In the genomic region with DNA sequence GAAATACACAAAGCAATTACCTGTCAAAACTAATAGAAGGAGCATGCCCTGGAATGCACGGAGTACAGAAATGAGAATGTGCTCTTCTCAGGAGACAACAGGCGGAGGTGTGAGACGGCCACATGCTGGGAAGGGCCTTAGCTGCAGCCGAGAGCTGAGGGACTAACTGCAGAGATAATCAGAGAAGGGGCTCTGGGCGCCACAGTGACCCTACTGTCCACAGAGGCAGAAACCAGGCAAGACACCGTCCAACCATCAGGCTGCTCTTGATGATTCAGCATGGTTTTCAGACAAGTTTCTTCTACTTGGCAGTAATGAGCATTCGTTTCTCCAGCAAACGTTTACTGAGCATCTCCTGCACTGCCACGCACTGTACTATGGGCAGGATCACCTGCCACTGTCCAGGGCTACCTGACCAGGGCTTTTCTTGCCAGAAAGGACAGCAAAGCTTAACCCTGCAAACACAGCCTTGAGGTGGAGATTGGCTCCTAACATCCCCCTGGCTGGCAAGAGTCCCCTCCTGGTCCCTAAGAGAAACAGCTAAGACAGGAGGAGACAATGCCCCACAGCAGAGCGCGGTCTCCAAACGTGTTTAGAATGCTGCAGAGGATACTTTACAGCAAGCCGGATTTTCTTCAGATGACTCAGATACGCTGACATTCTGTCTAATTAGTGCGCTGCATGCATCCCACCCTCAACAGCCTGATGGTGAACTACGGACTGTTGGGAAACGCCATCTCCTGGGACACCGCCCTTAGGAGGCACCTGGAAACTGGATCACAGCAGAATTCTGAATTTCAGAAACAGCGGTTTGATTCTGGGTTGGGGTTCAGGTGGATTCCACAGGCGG, we compare ENCODE assay signal across 17 cellular contexts. TPM values are rescaled to one million over a fixed set of nuclear protein-coding genes. Genes with fewer than 3 reads are reported as not detected.
DNase-seq lines count a peak whose midpoint lies in the region; ATAC-seq and TF ChIP-seq lines count a peak whose summit lies in the region.
"Had no signal": no experiment of that assay in that cellular context is flagged by ENCODE, and none has a peak within 500 bp of the region (broad histone marks: within the 10 kb centered on the region; RNA-seq: fewer than 3 reads in every experiment).

No MANE protein-coding gene starts in this region.

- no peak overlapping the region for H2BK15ac ChIP-seq in mesendoderm (replicated peaks; ENCODE audit: low read depth)

- H3K36me3 ChIP-seq in right atrium auricular region: no peaks in the 10 kb centered on the region
- H3K36me3 ChIP-seq in mesendoderm (ENCODE audit: control insufficient read depth, insufficient read depth, low read length): no peaks in the 10 kb centered on the region
- H3K36me3 ChIP-seq: BLaER1 treated with 17β-estradiol and CSF1 and Interleukin-3, amounts not matched to agents 10 nM and 100 nM had no signal

- peak overlapping the region; percentile 33 for H3K18ac ChIP-seq in mesendoderm (ENCODE audit: low read length)

- no peak overlapping the region for H3K27ac ChIP-seq in right atrium auricular region
- H3K27ac ChIP-seq in mesendoderm (ENCODE audit: low read depth, low read length): no peak overlapping the region
- H3K27ac ChIP-seq: BLaER1 treated with 17β-estradiol and CSF1 and Interleukin-3, amounts not matched to agents 10 nM and 100 nM had no signal

- H2AK5ac ChIP-seq in mesendoderm (ENCODE audit: low read length): no peak overlapping the region

- no peak overlapping the region for H3K23ac ChIP-seq in mesendoderm (ENCODE audit: low read length)

- no peaks in the 10 kb centered on the region for H3K79me1 ChIP-seq in mesendoderm (ENCODE audit: low read length)

- no peak overlapping the region for H4K5ac ChIP-seq in mesendoderm (ENCODE audit: low read length)

- no peak overlapping the region for H4K8ac ChIP-seq in mesendoderm (ENCODE audit: low read depth, low read length)

- peak; percentile 8 for DNase-seq in activated CD4-positive, CD25-positive, alpha-beta regulatory T cell treated with anti-CD3 and anti-CD28 coated beads, Interleukin-2, amount 50 U/mL, for 72 hours
- DNase-seq in activated CD4-positive, CD25-positive, alpha-beta regulatory T cell (lab: John Stamatoyannopoulos, UW): no peak
- peak; percentile 43 for DNase-seq in right atrium auricular region (ENCODE audit: low spot score)
- no peak for DNase-seq in left ventricle myocardium superior
- DNase-seq in mesendoderm: no peak
- DNase-seq in activated CD4-positive, alpha-beta T cell treated with anti-CD3 and anti-CD28 coated beads for 4 hours: no peak
- no peak for DNase-seq in iPS-NIHi7 (ENCODE audit: extremely low spot score)
- DNase-seq in nucleus accumbens (lab: John Stamatoyannopoulos, UW): no peak
- DNase-seq: 8988T, EL, KG1, NCI-H1092, NCI-H2227 treated with DMSO at 0.1 percent for 48 hours, NCI-H524 treated with DMSO at 0.1 percent for 48 hours, OCI-M1 had no signal

- H3K4me1 ChIP-seq in right atrium auricular region: no peaks in the 10 kb centered on the region
- H3K4me1 ChIP-seq in mesendoderm (ENCODE audit: control insufficient read depth, low read depth, low read length): peaks cover 2% of the 10 kb centered on the region
- H3K4me1 ChIP-seq: BLaER1 treated with 17β-estradiol and CSF1 and Interleukin-3, amounts not matched to agents 10 nM and 100 nM had no signal

- WGBS in mesendoderm (ENCODE audit: extremely low coverage, insufficient coverage, low lambda C conversion rate): no CpG with 5 or more reads among the region's 20 CpGs

- no peaks in the 10 kb centered on the region for H3K9me3 ChIP-seq in right atrium auricular region
- H3K9me3 ChIP-seq: BLaER1 treated with 17β-estradiol and CSF1 and Interleukin-3, amounts not matched to agents 10 nM and 100 nM had no signal

- H3K79me2 ChIP-seq in mesendoderm (ENCODE audit: control insufficient read depth, insufficient read depth, low read length): no peaks in the 10 kb centered on the region

- no peak for ATAC-seq in left ventricle myocardium superior

- H3K27me3 ChIP-seq in right atrium auricular region (no peaks in the 10 kb centered on the region), mesendoderm (ENCODE audit: insufficient read depth, low read length, poor library complexity) (no peaks in the 10 kb centered on the region)
- H3K27me3 ChIP-seq: BLaER1 treated with 17β-estradiol and CSF1 and Interleukin-3, amounts not matched to agents 10 nM and 100 nM had no signal

- no peak overlapping the region for H3K9ac ChIP-seq in mesendoderm (ENCODE audit: low read length)
- H3K9ac ChIP-seq: BLaER1 treated with 17β-estradiol and CSF1 and Interleukin-3, amounts not matched to agents 10 nM and 100 nM had no signal

- H3K56ac ChIP-seq in mesendoderm (ENCODE audit: low read length): no peak overlapping the region

- H3K4me3 ChIP-seq in right atrium auricular region: no peak overlapping the region
- no peak overlapping the region for H3K4me3 ChIP-seq in mesendoderm (ENCODE audit: low read length)
- H3K4me3 ChIP-seq: BLaER1 treated with 17β-estradiol and CSF1 and Interleukin-3, amounts not matched to agents 10 nM and 100 nM had no signal

- no peak overlapping the region for H3K4ac ChIP-seq in mesendoderm (ENCODE audit: low read depth, low read length)

- no peak overlapping the region for H2BK120ac ChIP-seq in mesendoderm (ENCODE audit: low read depth, low read length)

- no peak overlapping the region for H3K4me2 ChIP-seq in mesendoderm (ENCODE audit: low read length)
- H3K4me2 ChIP-seq: BLaER1 treated with 17β-estradiol and CSF1 and Interleukin-3, amounts not matched to agents 10 nM and 100 nM had no signal

- TF ChIP-seq CTCF in right atrium auricular region (IDR thresholded peaks at IDR 0.05): no peak

- no peak overlapping the region for H2BK5ac ChIP-seq in mesendoderm (ENCODE audit: low read length)

- intact Hi-C loops in left ventricle myocardium superior (cut with micrococcal nuclease): no loop called here

RNA-seq across cellular contexts. Expression of a gene that starts 17.9 kb away (rescaled TPM):
- total RNA-seq in right atrium auricular region (10 to 100 TPM in 1 of 2 donors, 1 to 10 TPM in 1; 3.8 to 13.4 TPM), left ventricle myocardium superior (21.3 TPM)
- 0.35 TPM for polyA plus RNA-seq in mesendoderm (2013, experiment 1 of 2)
- polyA plus RNA-seq in mesendoderm (2013, experiment 2 of 2): 0.29 TPM
- total RNA-seq: MCF 10A had no signal

Comparison
In these comparisons a context has a peak if more than half of its experiments do, and no peak if none do; other contexts are left out.
1. DNase-seq: peak in activated CD4-positive, CD25-positive, alpha-beta regulatory T cell treated with anti-CD3 and anti-CD28 coated beads, Interleukin-2, amount 50 U/mL, for 72 hours (single experiment) and right atrium auricular region (single experiment); none in activated CD4-positive, CD25-positive, alpha-beta regulatory T cell (0 of 4), left ventricle myocardium superior (single experiment), mesendoderm (single experiment), activated CD4-positive, alpha-beta T cell treated with anti-CD3 and anti-CD28 coated beads for 4 hours (0 of 2), iPS-NIHi7 (single experiment) and nucleus accumbens (0 of 56).